17 cellular contexts compared by ENCODE assay signal in the genomic region with DNA sequence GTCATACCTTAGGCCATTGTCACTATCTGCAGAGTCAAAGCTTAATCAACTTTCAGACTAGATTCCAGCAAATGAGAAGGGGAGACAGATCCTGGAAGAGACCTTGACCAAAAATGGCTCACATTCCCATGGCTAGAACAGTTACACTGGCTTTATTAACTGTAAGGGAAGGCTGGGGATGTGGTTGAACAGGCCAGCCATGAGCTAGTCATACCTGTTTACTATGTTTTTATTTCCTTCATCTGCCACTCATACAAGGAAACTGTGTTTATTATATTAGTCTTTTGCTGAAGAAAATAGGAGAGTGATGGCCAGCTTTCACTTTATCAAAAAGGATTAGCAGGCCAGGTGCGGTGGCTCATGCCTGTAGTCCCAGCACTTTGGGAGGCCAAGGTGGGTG.
DNase-seq lines count a peak whose midpoint lies in the region; ATAC-seq, FAIRE-seq and TF ChIP-seq lines count a peak whose summit lies in the region.
"Had no signal": no experiment of that assay in that cellular context is flagged by ENCODE, and none has a peak within 500 bp of the region (broad histone marks: within the 10 kb centered on the region; RNA-seq: fewer than 3 reads in every experiment).

No MANE protein-coding gene starts in this region.

- H3K27ac ChIP-seq in HepG2 (ENCODE audit: extremely low read length, insufficient read depth, low read length): no peak overlapping the region
- no peak overlapping the region for H3K27ac ChIP-seq in right lobe of liver
- peak overlapping the region; percentile 39 for H3K27ac ChIP-seq in hepatocyte
- H3K27ac ChIP-seq: GM23248 had no signal

- H4K20me1 ChIP-seq in HepG2 (ENCODE audit: insufficient read depth, low read length): no peaks in the 10 kb centered on the region
- no peaks in the 10 kb centered on the region for H4K20me1 ChIP-seq in hepatocyte (ENCODE audit: insufficient read depth, poor library complexity, severe bottlenecking)

- no peak overlapping the region for H3K4me2 ChIP-seq in HepG2 (ENCODE audit: low read depth, low read length)
- H3K4me2 ChIP-seq in hepatocyte: no peak overlapping the region

- no peak for TF ChIP-seq RAD21 in HepG2 (CRISPR knock-in tag; IDR thresholded peaks at IDR 0.05)

- ATAC-seq in HepG2 (no peak), right lobe of liver (no peak), GM18520 (IDR thresholded peaks at IDR 0.05; ENCODE audit: unreplicated experiment) (no peak), HG03432 (IDR thresholded peaks at IDR 0.05; ENCODE audit: unreplicated experiment) (no peak)

- no peaks in the 10 kb centered on the region for H3K9me2 ChIP-seq in hepatocyte (replicated peaks; ENCODE audit: insufficient read depth)

- in situ Hi-C loops in HepG2 (cut with HindIII; ENCODE audit: extremely low pct_ligation_motif_present, low pct_unique_long_range_greater_than_20kb): no loop called here

- H3K9ac ChIP-seq in HepG2 (ENCODE audit: insufficient read depth, low read depth, low read length): no peak overlapping the region
- H3K9ac ChIP-seq: GM23248 had no signal

- H3K9me3 ChIP-seq in HepG2 (ENCODE audit: low read length): no peaks in the 10 kb centered on the region
- H3K9me3 ChIP-seq in right lobe of liver: no peaks in the 10 kb centered on the region
- H3K9me3 ChIP-seq in hepatocyte (ENCODE audit: low read depth): no peaks in the 10 kb centered on the region
- H3K9me3 ChIP-seq: BE2C, HAP-1 had no signal

- 100% methylated on average over 1 of the region's 1 CpG for WGBS in HepG2 (ENCODE audit: low lambda C conversion rate)
- 100% methylated on average over 1 of the region's 1 CpG for WGBS in right lobe of liver (ENCODE audit: insufficient coverage, low coverage, low lambda C conversion rate, missing lambda C conversion rate)
- WGBS in hepatocyte (ENCODE audit: low lambda C conversion rate, missing lambda C conversion rate): 81% methylated on average over 1 of the region's 1 CpG

- TF ChIP-seq POLR2A in HepG2 (IDR thresholded peaks at IDR 0.05; ENCODE audit: insufficient read depth in 1 of 2, low read depth in 2 of 2, low read length in 2 of 2) (no peak), right lobe of liver (IDR thresholded peaks at IDR 0.05) (no peak)

- FAIRE-seq in HepG2 (lab: Jason Lieb, UNC) (no peak), bronchial epithelial cell (lab: Jason Lieb, UNC) (peak; percentile 82)
- FAIRE-seq: G401.6, GM12891 had no signal

- CTCF ChIA-PET in HepG2 (lab: Yijun Ruan, JAX; ENCODE audit: low intra/inter-chr PET ratio, low total read pairs): no interaction called here

- H3K27me3 ChIP-seq in HepG2 (ENCODE audit: control insufficient read depth in 1 of 2, insufficient read depth in 2 of 2, low read length in 2 of 2) (no peaks in the 10 kb centered on the region), right lobe of liver (no peaks in the 10 kb centered on the region), bronchial epithelial cell (ENCODE audit: control insufficient read depth, insufficient read depth, low read length) (no peaks in the 10 kb centered on the region), hepatocyte (no peaks in the 10 kb centered on the region)
- H3K27me3 ChIP-seq: BE2C had no signal

- TF ChIP-seq CTCF in HepG2 (CRISPR knock-in tag; IDR thresholded peaks at IDR 0.05) (no peak), right lobe of liver (IDR thresholded peaks at IDR 0.05) (no peak), bronchial epithelial cell (IDR thresholded peaks at IDR 0.05; ENCODE audit: insufficient read depth, low read length, severe bottlenecking) (no peak), hepatocyte (IDR thresholded peaks at IDR 0.05; ENCODE audit: poor library complexity) (no peak)

- H3K4me3 ChIP-seq in HepG2 (replicated peaks in 1 of 3; ENCODE audit: insufficient read depth in 1 of 3, low read depth in 2 of 3, low read length in 3 of 3) (no peak overlapping the region), right lobe of liver (no peak overlapping the region), bronchial epithelial cell (ENCODE audit: low read depth, low read length) (no peak overlapping the region), hepatocyte (no peak overlapping the region)
- H3K4me3 ChIP-seq: GM23248, HAP-1 had no signal

- peak overlapping the region; percentile 70 for H2AFZ ChIP-seq in HepG2 (ENCODE audit: low read length)
- peak overlapping the region; percentile 28 for H2AFZ ChIP-seq in hepatocyte
- H2AFZ ChIP-seq: GM23248 had no signal

- no TSS peak for BruUV-seq in HepG2 (replicated peaks; lab: Mats Ljungman, UMichigan)

- DNase-seq in HepG2 (ENCODE audit: low spot score): no peak
- no peak for DNase-seq in right lobe of liver
- DNase-seq in bronchial epithelial cell (ENCODE audit: low read depth): no peak
- no peak for DNase-seq in hepatocyte (ENCODE audit: low spot score)
- DNase-seq in NCI-H146 (lab: John Stamatoyannopoulos, UW): no peak
- DNase-seq: BE2C; C1 segment of cervical spinal cord; CD4-positive, CD25-positive, alpha-beta regulatory T cell; CD8-positive, alpha-beta memory T cell; COR-L47; GM23248; IMR-90 had no signal

- H3K36me3 ChIP-seq in HepG2 (replicated peaks in 1 of 2; ENCODE audit: control insufficient read depth in 1 of 2, insufficient read depth in 2 of 2, low read length in 2 of 2): no peaks in the 10 kb centered on the region
- H3K36me3 ChIP-seq in right lobe of liver: no peaks in the 10 kb centered on the region
- no peaks in the 10 kb centered on the region for H3K36me3 ChIP-seq in bronchial epithelial cell (ENCODE audit: control insufficient read depth, insufficient read depth, low read length)
- no peaks in the 10 kb centered on the region for H3K36me3 ChIP-seq in hepatocyte (replicated peaks; ENCODE audit: insufficient read depth, low read depth)
- H3K36me3 ChIP-seq: BE2C, HAP-1 had no signal

- H3K79me2 ChIP-seq in HepG2 (ENCODE audit: insufficient read depth, low read length) (no peaks in the 10 kb centered on the region), hepatocyte (no peaks in the 10 kb centered on the region)

- TF ChIP-seq EP300 in HepG2 (IDR thresholded peaks at IDR 0.05; ENCODE audit: low read depth in 2 of 2, low read length in 2 of 2) (no peak), HepG2 (CRISPR knock-in tag; IDR thresholded peaks at IDR 0.05; ENCODE audit: borderline replicate concordance) (no peak)

- POLR2A ChIA-PET in HepG2 (lab: Yijun Ruan, JAX): no interaction called here

- intact Hi-C loops in HepG2 (cut with micrococcal nuclease; ENCODE audit: unreplicated experiment) (no loop called here), right lobe of liver (cut with DNase I) (no loop called here)

- peaks cover 70% of the 10 kb centered on the region for H3K4me1 ChIP-seq in HepG2 (ENCODE audit: insufficient read depth, low read length)
- H3K4me1 ChIP-seq in right lobe of liver: no peaks in the 10 kb centered on the region
- H3K4me1 ChIP-seq in hepatocyte (ENCODE audit: insufficient read depth): peaks cover 17% of the 10 kb centered on the region
- H3K4me1 ChIP-seq: BE2C, HAP-1 had no signal

TF ChIP-seq in HepG2, 621 proteins besides CTCF, POLR2A, EP300 and RAD21:
- TF ChIP-seq ZBTB3 (CRISPR knock-in tag; IDR thresholded peaks at IDR 0.05; ENCODE audit: borderline replicate concordance, low read depth): no peak
- TF ChIP-seq NFKBIZ (CRISPR knock-in tag; IDR thresholded peaks at IDR 0.05): no peak
- TF ChIP-seq, protein P1, sequence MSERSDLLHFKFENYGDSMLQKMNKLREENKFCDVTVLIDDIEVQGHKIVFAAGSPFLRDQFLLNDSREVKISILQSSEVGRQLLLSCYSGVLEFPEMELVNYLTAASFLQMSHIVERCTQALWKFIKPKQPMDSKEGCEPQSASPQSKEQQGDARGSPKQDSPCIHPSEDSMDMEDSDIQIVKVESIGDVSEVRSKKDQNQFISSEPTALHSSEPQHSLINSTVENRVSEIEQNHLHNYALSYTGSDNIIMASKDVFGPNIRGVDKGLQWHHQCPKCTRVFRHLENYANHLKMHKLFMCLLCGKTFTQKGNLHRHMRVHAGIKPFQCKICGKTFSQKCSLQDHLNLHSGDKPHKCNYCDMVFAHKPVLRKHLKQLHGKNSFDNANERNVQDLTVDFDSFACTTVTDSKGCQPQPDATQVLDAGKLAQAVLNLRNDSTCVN (CRISPR knock-in tag; IDR thresholded peaks at IDR 0.05; ENCODE audit: borderline replicate concordance): no peak
- TF ChIP-seq ZNF7 (CRISPR knock-in tag; IDR thresholded peaks at IDR 0.05): no peak
- TF ChIP-seq CHD2 (IDR thresholded peaks at IDR 0.05; ENCODE audit: low read depth, low read length): no peak
- TF ChIP-seq ZNF878 (CRISPR knock-in tag; IDR thresholded peaks at IDR 0.05): no peak
- no peak for TF ChIP-seq SRSF1 (optimal IDR thresholded peaks at IDR 0.05; ENCODE audit: low read depth, low read length)
- TF ChIP-seq ZNF850 (CRISPR knock-in tag; conservative IDR thresholded peaks at IDR 0.05): no peak
- TF ChIP-seq XRCC5 (optimal IDR thresholded peaks at IDR 0.05; ENCODE audit: low read length): no peak
- TF ChIP-seq ZNF343 (CRISPR knock-in tag; IDR thresholded peaks at IDR 0.05): no peak
- no peak for TF ChIP-seq CHCHD3 (CRISPR knock-in tag; IDR thresholded peaks at IDR 0.05)
- TF ChIP-seq KLF6 (CRISPR knock-in tag; IDR thresholded peaks at IDR 0.05): no peak
- no peak for TF ChIP-seq HES4 (CRISPR knock-in tag; IDR thresholded peaks at IDR 0.05; ENCODE audit: borderline replicate concordance)
TF ChIP-seq in HepG2: peak in this region for 0.
